ENCODE assay signal across 8 cellular contexts in the genomic region with DNA sequence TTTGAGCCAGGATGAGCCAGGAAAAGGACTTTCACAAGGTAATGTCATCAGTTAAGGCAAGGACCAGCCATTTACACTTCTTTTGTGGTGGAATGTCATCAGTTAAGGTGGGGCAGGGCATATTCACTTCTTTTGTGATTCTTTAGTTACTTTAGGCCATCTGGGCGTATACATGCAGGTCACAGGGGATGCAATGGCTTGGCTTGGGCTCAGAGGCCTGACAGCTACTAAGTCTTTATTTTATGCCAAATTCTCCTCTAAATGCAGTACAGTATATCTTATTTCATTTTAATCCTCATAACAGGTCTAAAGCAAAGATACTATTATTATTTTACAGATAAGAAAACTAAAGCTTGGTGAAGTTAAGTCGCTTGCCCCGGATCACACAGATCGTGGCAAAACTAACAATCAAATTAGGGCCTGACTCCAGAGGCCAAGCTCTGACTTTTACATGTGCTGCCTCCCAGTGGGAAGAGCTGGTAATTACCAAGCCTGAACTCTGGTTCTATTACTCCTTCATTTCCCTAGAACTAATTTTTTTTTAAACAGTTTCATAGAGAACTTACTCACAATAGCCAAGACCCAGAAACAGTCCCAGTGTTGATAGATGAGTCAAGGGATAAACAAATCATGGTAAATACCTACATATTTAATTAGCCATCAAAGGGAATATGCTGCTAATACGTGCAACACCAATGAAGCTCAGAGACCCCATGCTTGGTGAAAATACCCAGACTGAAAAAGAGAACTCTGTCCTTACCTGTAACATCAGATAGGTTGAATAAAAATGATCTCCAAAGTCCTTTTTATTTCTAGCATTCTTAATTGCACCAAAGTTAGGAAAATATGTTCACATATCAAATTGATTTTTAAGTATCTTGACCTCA. TPM values are rescaled to one million over a fixed set of nuclear protein-coding genes. Genes with fewer than 3 reads are reported as not detected.
DNase-seq lines count a peak whose midpoint lies in the region; ATAC-seq and TF ChIP-seq lines count a peak whose summit lies in the region.

No MANE protein-coding gene starts in this region.

- no peak overlapping the region for H3K4me2 ChIP-seq in parathyroid adenoma (ENCODE audit: low read length)

- peaks cover 17% of the 10 kb centered on the region; the same call in 1 of the 2 replicates for H3K9me3 ChIP-seq in NT2/D1 (ENCODE audit: insufficient read depth, low read length)
- no peaks in the 10 kb centered on the region for H3K9me3 ChIP-seq in parathyroid adenoma (ENCODE audit: control insufficient read depth, low read length)

- no peak overlapping the region for H3K9ac ChIP-seq in NT2/D1 (ENCODE audit: insufficient read length, low read depth)
- no peak overlapping the region for H3K9ac ChIP-seq in parathyroid adenoma

- H3K9me3 Mint-ChIP-seq in CD14-positive monocyte = peaks cover 0 to 2% (median 0%) of the 10 kb centered on the region in 7 donors

- H3K27ac ChIP-seq in parathyroid adenoma = no peak overlapping the region

- H3K36me3 Mint-ChIP-seq in CD14-positive monocyte = no peaks in the 10 kb centered on the region

- H3K27me3 ChIP-seq in NT2/D1 (ENCODE audit: insufficient read depth, insufficient read length) = no peaks in the 10 kb centered on the region
- H3K27me3 ChIP-seq in parathyroid adenoma (ENCODE audit: control insufficient read depth, insufficient read depth, low read length) = no peaks in the 10 kb centered on the region

- H3K27ac Mint-ChIP-seq in CD14-positive monocyte = no peak overlapping the region

- peak; percentile 87 for TF ChIP-seq CTCF in CD14-positive monocyte (IDR thresholded peaks at IDR 0.05)
- peak; percentile 76 for TF ChIP-seq CTCF in parathyroid adenoma (IDR thresholded peaks at IDR 0.05)

- no peak overlapping the region for H3K4me3 Mint-ChIP-seq in CD14-positive monocyte

- no peak overlapping the region for H2AFZ ChIP-seq in parathyroid adenoma

- intact Hi-C loops in CD14-positive monocyte (cut with micrococcal nuclease) = no loop called here

- H3K4me3 ChIP-seq in NT2/D1 (ENCODE audit: insufficient read length, low read depth) = no peak overlapping the region
- H3K4me3 ChIP-seq in parathyroid adenoma (ENCODE audit: low read depth, low read length) = no peak overlapping the region

- no peaks in the 10 kb centered on the region for H3K79me2 ChIP-seq in parathyroid adenoma

- peaks cover 0 to 2% (median 0%) of the 10 kb centered on the region in 3 donors for H3K27me3 Mint-ChIP-seq in CD14-positive monocyte (ENCODE audit: low read depth in 3 of 3)

- no peaks in the 10 kb centered on the region for H3K4me1 ChIP-seq in NT2/D1 (ENCODE audit: insufficient read depth, insufficient read length)
- H3K4me1 ChIP-seq in parathyroid adenoma = no peaks in the 10 kb centered on the region

- peaks cover 32% of the 10 kb centered on the region for H3K4me1 Mint-ChIP-seq in CD14-positive monocyte

- peak; percentile 93 for ATAC-seq in GM18517 (IDR thresholded peaks at IDR 0.05; ENCODE audit: unreplicated experiment)
- ATAC-seq in HG03060 (IDR thresholded peaks at IDR 0.05; ENCODE audit: low read depth, unreplicated experiment) = peak; percentile 67

- DNase-seq in CD14-positive monocyte (ENCODE audit: low spot score) = no peak
- DNase-seq in NT2/D1 (ENCODE audit: low read depth, low spot score) = peak; percentile 78
- DNase-seq in activated T-cell treated with anti-CD3 and anti-CD28 coated beads for 48 hours (ENCODE audit: low read depth) = peak; percentile 51
- peak; percentile 58 for DNase-seq in foreskin melanocyte
- DNase-seq in cerebellar nuclear complex (lab: John Stamatoyannopoulos, UW) = no peak

- H3K36me3 ChIP-seq in NT2/D1 (ENCODE audit: insufficient read depth, insufficient read length, low read length) (no peaks in the 10 kb centered on the region), parathyroid adenoma (ENCODE audit: control insufficient read depth, insufficient read depth, low read length) (no peaks in the 10 kb centered on the region)

RNA-seq across cellular contexts. Expression of a gene that starts 35.4 kb away (rescaled TPM):
- polyA plus RNA-seq in CD14-positive monocyte = 1 to 10 TPM; 2.5 to 2.6 TPM

RNA-seq across cellular contexts. Expression of a gene that starts 55.5 kb away (rescaled TPM):
- 100 to 1,000 TPM; 283 to 294 TPM for polyA plus RNA-seq in CD14-positive monocyte

RNA-seq across cellular contexts. Expression of a gene that starts 55.8 kb away (rescaled TPM):
- 10 to 100 TPM; 39.5 to 49.6 TPM for polyA plus RNA-seq in CD14-positive monocyte

Comparison
In these comparisons a context has a peak if more than half of its experiments do, and no peak if none do; other contexts are left out.
1. DNase-seq: peak in NT2/D1 (single experiment), activated T-cell treated with anti-CD3 and anti-CD28 coated beads for 48 hours (single experiment) and foreskin melanocyte (single experiment); none in CD14-positive monocyte (single experiment) and cerebellar nuclear complex (0 of 2).